In the genomic region with DNA sequence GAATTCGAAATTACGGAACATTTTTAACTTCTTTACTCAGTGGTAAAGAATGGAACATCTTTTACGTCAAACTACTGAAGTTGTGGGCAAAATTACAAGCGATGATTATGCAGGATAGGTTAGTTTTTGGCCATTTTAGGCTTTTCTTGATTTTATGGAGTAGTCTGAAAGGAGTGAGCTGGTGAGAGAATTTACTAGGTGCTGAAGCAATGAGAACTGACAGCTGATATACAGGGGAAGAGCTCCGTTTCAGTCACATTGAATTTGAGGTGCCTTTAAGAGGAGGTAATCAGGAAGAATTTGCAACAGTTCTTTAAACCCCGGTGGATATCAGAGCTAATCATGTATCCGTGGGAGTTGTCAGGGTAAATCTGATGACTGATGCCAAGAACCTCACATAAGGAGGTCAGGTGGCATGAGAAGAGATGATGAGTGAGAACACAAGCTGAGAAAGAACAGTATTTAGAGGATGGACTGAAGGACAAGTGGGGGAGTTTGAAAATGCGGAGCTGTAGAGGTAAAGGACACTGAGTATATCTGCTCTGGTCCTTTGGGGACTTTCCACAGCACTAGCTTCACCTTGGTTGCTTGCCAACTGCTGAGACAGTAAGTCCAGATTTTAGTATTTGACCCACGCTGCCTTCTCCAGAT, we compare ENCODE assay signal across 10 cellular contexts.
DNase-seq lines count a peak whose midpoint lies in the region; ATAC-seq and TF ChIP-seq lines count a peak whose summit lies in the region.
"Had no signal": no experiment of that assay in that cellular context is flagged by ENCODE, and none has a peak within 500 bp of the region (broad histone marks: within the 10 kb centered on the region; RNA-seq: fewer than 3 reads in every experiment).

No MANE protein-coding gene starts in this region.

- no peak overlapping the region for H3K4me3 ChIP-seq in testis
- H3K4me3 ChIP-seq in uterus: no peak overlapping the region

- H3K4me1 ChIP-seq in testis: peaks cover 5% of the 10 kb centered on the region
- no peaks in the 10 kb centered on the region for H3K4me1 ChIP-seq in uterus

- WGBS in testis, 2 donors: 51 to 54% methylated on average over 9 of the region's 9 CpGs

- intact Hi-C loops in testis (cut with DNase I; ENCODE audit: low total_unique reads): no loop called here
- intact Hi-C loops in uterus (cut with DNase I; ENCODE audit: low total_unique reads): loop anchor here (10.0 kb wide), 1 partner anchor 592 kb away; no protein-coding TSS in a partner anchor

- TF ChIP-seq POLR2A in testis (IDR thresholded peaks at IDR 0.05) (no peak), uterus (IDR thresholded peaks at IDR 0.05) (no peak)

- DNase-seq in stimulated activated CD4-positive, alpha-beta T cell treated with anti-CD3 and anti-CD28 coated beads, Interleukin-12 subunit alpha, Interleukin-12 subunit beta, amount 100 ng/mL, for 48 hours (ENCODE audit: low read depth in 2 of 3, low spot score in 1 of 3): peak in 2 of 3 donors; percentile 1 to 5
- no peak for DNase-seq in stimulated activated CD4-positive, alpha-beta T cell treated with anti-CD3 and anti-CD28 coated beads, Interleukin-2, amount 100 ng/mL, for 24 hours
- peak; percentile 43 for DNase-seq in RPMI8226
- DNase-seq in testis: peak; percentile 67
- no peak for DNase-seq in uterus
- no peak for DNase-seq in COR-L47 (lab: John Stamatoyannopoulos, UW)
- no peak for DNase-seq in NCI-H526 treated with DMSO at 0.1 percent for 48 hours (lab: John Stamatoyannopoulos, UW)
- DNase-seq: NCI-H1436 treated with DMSO at 0.1 percent for 48 hours, right cardiac atrium had no signal

- H3K27ac ChIP-seq in testis (no peak overlapping the region), uterus (no peak overlapping the region)

- H3K27me3 ChIP-seq in testis: no peaks in the 10 kb centered on the region
- H3K27me3 ChIP-seq in uterus: no peaks in the 10 kb centered on the region

- no peaks in the 10 kb centered on the region for H3K36me3 ChIP-seq in testis (ENCODE audit: low read depth, missing control alignments)
- H3K36me3 ChIP-seq in uterus: no peaks in the 10 kb centered on the region

- H3K9me3 ChIP-seq in testis (no peaks in the 10 kb centered on the region), uterus (no peaks in the 10 kb centered on the region)

- ATAC-seq in HG02852 (IDR thresholded peaks at IDR 0.05; ENCODE audit: unreplicated experiment): peak; percentile 75

- no peak for TF ChIP-seq CTCF in testis (IDR thresholded peaks at IDR 0.05)
- TF ChIP-seq CTCF in uterus (IDR thresholded peaks at IDR 0.05): no peak

Comparison
In these comparisons a context has a peak if more than half of its experiments do, and no peak if none do; other contexts are left out.
1. DNase-seq: peak in stimulated activated CD4-positive, alpha-beta T cell treated with anti-CD3 and anti-CD28 coated beads, Interleukin-12 subunit alpha, Interleukin-12 subunit beta, amount 100 ng/mL, for 48 hours (2 of 3), RPMI8226 (single experiment) and testis (single experiment); none in stimulated activated CD4-positive, alpha-beta T cell treated with anti-CD3 and anti-CD28 coated beads, Interleukin-2, amount 100 ng/mL, for 24 hours (0 of 2), uterus (0 of 2), COR-L47 (single experiment) and NCI-H526 treated with DMSO at 0.1 percent for 48 hours (single experiment).